22 cellular contexts compared by ENCODE assay signal in genomic region chr5:143431789-143432188, GRCh38. TPM values are rescaled to one million over a fixed set of nuclear protein-coding genes. Genes with fewer than 3 reads are reported as not detected.
DNase-seq lines count a peak whose midpoint lies in the region; ATAC-seq and TF ChIP-seq lines count a peak whose summit lies in the region.
"Had no signal": no experiment of that assay in that cellular context is flagged by ENCODE, and none has a peak within 500 bp of the region (broad histone marks: within the 10 kb centered on the region; RNA-seq: fewer than 3 reads in every experiment).

No MANE protein-coding gene starts in this region.

- no peak overlapping the region for H3K4me3 ChIP-seq in ovary
- H3K4me3 ChIP-seq: dorsolateral prefrontal cortex, GM23248, heart right ventricle, transverse colon had no signal

- H3K36me3 Mint-ChIP-seq in IgD-negative memory B cell, result peaks cover 2% of the 10 kb centered on the region
- peaks cover 3% of the 10 kb centered on the region for H3K36me3 Mint-ChIP-seq in activated naive CD8-positive, alpha-beta T cell treated with anti-CD3 and anti-CD28 coated beads, Interleukin-2, amount 50 U/mL, for 24 hours (ENCODE audit: low read depth)
- peaks cover 7% of the 10 kb centered on the region for H3K36me3 Mint-ChIP-seq in stimulated activated memory B cell treated with anti-CD40 and anti-IgM and Interleukin-4, amounts not matched to agents 10 μg/mL and 1 μg/mL and 100 μg/mL, for 72 hours
- H3K36me3 Mint-ChIP-seq: WTC11 had no signal

- peak; percentile 58 for DNase-seq in activated naive CD4-positive, alpha-beta T cell treated with Interleukin-2 at 50 U/mL for 16 hours
- DNase-seq in activated naive CD4-positive, alpha-beta T cell (lab: John Stamatoyannopoulos, UW), result no peak
- peak; percentile 54 for DNase-seq in activated naive CD8-positive, alpha-beta T cell treated with anti-CD3 and anti-CD28 coated beads, Interleukin-2, amount 50 U/mL, for 24 hours
- DNase-seq in HUDEP-2 (lab: John Stamatoyannopoulos, UW; ENCODE audit: unreplicated experiment in 76 of 76), result no peak
- no peak for DNase-seq in SIG-M5 (lab: John Stamatoyannopoulos, UW)
- DNase-seq in ovary, result no peak
- DNase-seq: brain microvascular endothelial cell, GM23248, heart right ventricle, kidney glomerular epithelial cell, MM.1S, NCI-H2029, NCI-H526 treated with DMSO at 0.1 percent for 48 hours, small intestine, SW 1271, transverse colon had no signal

- H3K27me3 Mint-ChIP-seq in IgD-negative memory B cell, result peaks cover 1% of the 10 kb centered on the region
- H3K27me3 Mint-ChIP-seq in activated naive CD8-positive, alpha-beta T cell treated with anti-CD3 and anti-CD28 coated beads, Interleukin-2, amount 50 U/mL, for 24 hours, result no peaks in the 10 kb centered on the region
- no peaks in the 10 kb centered on the region for H3K27me3 Mint-ChIP-seq in stimulated activated memory B cell treated with anti-CD40 and anti-IgM and Interleukin-4, amounts not matched to agents 10 μg/mL and 1 μg/mL and 100 μg/mL, for 72 hours

- no peaks in the 10 kb centered on the region for H3K9me3 Mint-ChIP-seq in IgD-negative memory B cell
- no peaks in the 10 kb centered on the region for H3K9me3 Mint-ChIP-seq in activated naive CD8-positive, alpha-beta T cell treated with anti-CD3 and anti-CD28 coated beads, Interleukin-2, amount 50 U/mL, for 24 hours
- no peaks in the 10 kb centered on the region for H3K9me3 Mint-ChIP-seq in stimulated activated memory B cell treated with anti-CD40 and anti-IgM and Interleukin-4, amounts not matched to agents 10 μg/mL and 1 μg/mL and 100 μg/mL, for 72 hours
- H3K9me3 Mint-ChIP-seq: WTC11 had no signal

- peak overlapping the region; percentile 31 to 79 (median 51) for H3K4me3 Mint-ChIP-seq in IgD-negative memory B cell
- H3K4me3 Mint-ChIP-seq in activated naive CD8-positive, alpha-beta T cell treated with anti-CD3 and anti-CD28 coated beads, Interleukin-2, amount 50 U/mL, for 24 hours, result peak overlapping the region; percentile 30
- H3K4me3 Mint-ChIP-seq in stimulated activated memory B cell treated with anti-CD40 and anti-IgM and Interleukin-4, amounts not matched to agents 10 μg/mL and 1 μg/mL and 100 μg/mL, for 72 hours, result peak overlapping the region; percentile 69
- H3K4me3 Mint-ChIP-seq: WTC11 had no signal

- WGBS in ovary, 3 donors, result 91 to 96% (median 93%) methylated on average over 2 of the region's 2 CpGs

- no peak for TF ChIP-seq POLR2A in ovary (IDR thresholded peaks at IDR 0.05)

- H3K27me3 ChIP-seq in ovary, result no peaks in the 10 kb centered on the region
- H3K27me3 ChIP-seq: brain microvascular endothelial cell, dorsolateral prefrontal cortex, heart right ventricle, transverse colon had no signal

- H3K9me3 ChIP-seq in ovary, result no peaks in the 10 kb centered on the region
- H3K9me3 ChIP-seq: heart right ventricle, transverse colon had no signal

- no peak for TF ChIP-seq EP300 in ovary (IDR thresholded peaks at IDR 0.05)

- H3K36me3 ChIP-seq in ovary, result no peaks in the 10 kb centered on the region
- H3K36me3 ChIP-seq: brain microvascular endothelial cell, heart right ventricle, transverse colon had no signal

- no peak overlapping the region for H3K27ac Mint-ChIP-seq in IgD-negative memory B cell
- H3K27ac Mint-ChIP-seq in activated naive CD8-positive, alpha-beta T cell treated with anti-CD3 and anti-CD28 coated beads, Interleukin-2, amount 50 U/mL, for 24 hours, result peak overlapping the region; percentile 40
- H3K27ac Mint-ChIP-seq in stimulated activated memory B cell treated with anti-CD40 and anti-IgM and Interleukin-4, amounts not matched to agents 10 μg/mL and 1 μg/mL and 100 μg/mL, for 72 hours, result peak overlapping the region; percentile 15
- H3K27ac Mint-ChIP-seq: WTC11 had no signal

- TF ChIP-seq CTCF in ovary (IDR thresholded peaks at IDR 0.05), result no peak

- intact Hi-C loops in ovary (cut with DNase I), result no loop called here

- peaks cover 2% of the 10 kb centered on the region for H3K4me1 ChIP-seq in ovary (ENCODE audit: insufficient read depth)

- peaks cover 23 to 54% (median 25%) of the 10 kb centered on the region in 3 donors for H3K4me1 Mint-ChIP-seq in IgD-negative memory B cell
- H3K4me1 Mint-ChIP-seq in activated naive CD8-positive, alpha-beta T cell treated with anti-CD3 and anti-CD28 coated beads, Interleukin-2, amount 50 U/mL, for 24 hours, result peaks cover 89% of the 10 kb centered on the region
- peaks cover 62% of the 10 kb centered on the region for H3K4me1 Mint-ChIP-seq in stimulated activated memory B cell treated with anti-CD40 and anti-IgM and Interleukin-4, amounts not matched to agents 10 μg/mL and 1 μg/mL and 100 μg/mL, for 72 hours

- H3K27ac ChIP-seq in ovary, result no peak overlapping the region
- H3K27ac ChIP-seq: brain microvascular endothelial cell, dorsolateral prefrontal cortex, GM23248, heart right ventricle, parathyroid adenoma, transverse colon had no signal

- ATAC-seq in activated naive CD8-positive, alpha-beta T cell treated with anti-CD3 and anti-CD28 coated beads, Interleukin-2, amount 50 U/mL, for 24 hours, result peak; percentile 83
- ATAC-seq in stimulated activated memory B cell treated with anti-CD40 and anti-IgM and Interleukin-4, amounts not matched to agents 10 μg/mL and 1 μg/mL and 100 μg/mL, for 72 hours, result no peak
- ATAC-seq: heart right ventricle, Panc1, WTC11 had no signal

RNA-seq across cellular contexts. Expression of gene NR3C1, which starts 28.3 kb away (rescaled TPM):
- polyA plus RNA-seq in IgD-negative memory B cell (78.4 TPM), ovary (10 to 100 TPM; 15.5 to 30.0 TPM)
- 10 to 100 TPM; 26.2 to 54.3 (median 40.2) TPM for total RNA-seq in ovary

Comparison
In these comparisons a context has a peak if more than half of its experiments do, and no peak if none do; other contexts are left out.
1. DNase-seq: peak in activated naive CD4-positive, alpha-beta T cell treated with Interleukin-2 at 50 U/mL for 16 hours (single experiment) and activated naive CD8-positive, alpha-beta T cell treated with anti-CD3 and anti-CD28 coated beads, Interleukin-2, amount 50 U/mL, for 24 hours (single experiment); none in activated naive CD4-positive, alpha-beta T cell (0 of 4), HUDEP-2 (0 of 76), SIG-M5 (single experiment) and ovary (0 of 5).
2. H3K27ac Mint-ChIP-seq: peak in activated naive CD8-positive, alpha-beta T cell treated with anti-CD3 and anti-CD28 coated beads, Interleukin-2, amount 50 U/mL, for 24 hours (single experiment) and stimulated activated memory B cell treated with anti-CD40 and anti-IgM and Interleukin-4, amounts not matched to agents 10 μg/mL and 1 μg/mL and 100 μg/mL, for 72 hours (single experiment); none in IgD-negative memory B cell (0 of 3).
3. Peak in every context shown above with its lines, with median percentiles within 50 percentile points of each other: H3K4me3 Mint-ChIP-seq.